In the genomic region with DNA sequence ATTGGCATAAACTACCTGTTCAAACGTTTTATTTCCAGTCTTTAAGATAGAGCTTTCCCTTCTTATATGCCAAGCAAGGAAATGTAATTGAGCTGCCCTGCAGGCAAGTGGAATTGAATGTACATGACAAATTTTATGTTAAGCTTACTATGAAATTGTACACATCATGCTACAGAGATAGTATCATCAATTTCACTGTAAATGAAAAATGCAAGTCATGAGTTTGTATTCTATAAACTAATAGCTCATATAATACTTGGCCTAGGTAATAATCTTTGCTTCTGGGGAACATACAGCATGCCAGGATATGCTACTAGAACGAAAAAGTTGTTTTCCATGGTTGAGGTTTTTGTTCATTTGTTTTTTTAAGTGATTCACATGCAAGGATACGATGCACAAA, we compare ENCODE assay signal across 23 cellular contexts. TPM values are rescaled to one million over a fixed set of nuclear protein-coding genes. Genes with fewer than 3 reads are reported as not detected.
DNase-seq lines count a peak whose midpoint lies in the region; ATAC-seq, FAIRE-seq and TF ChIP-seq lines count a peak whose summit lies in the region.
"Had no signal": no experiment of that assay in that cellular context is flagged by ENCODE, and none has a peak within 500 bp of the region (broad histone marks: within the 10 kb centered on the region; RNA-seq: fewer than 3 reads in every experiment).

No MANE protein-coding gene starts in this region.

- H3K27ac ChIP-seq in HepG2 (ENCODE audit: extremely low read length, insufficient read depth, low read length) (no peak overlapping the region), right lobe of liver (no peak overlapping the region), IMR-90 (ENCODE audit: insufficient read depth, low read length) (no peak overlapping the region), SK-N-MC (peak overlapping the region; percentile 71; the same call in 1 of the 2 replicates)
- H3K27ac ChIP-seq: 22Rv1, BLaER1, C4-2B had no signal

- in situ Hi-C loops in HepG2 (cut with HindIII; ENCODE audit: extremely low pct_ligation_motif_present, low pct_unique_long_range_greater_than_20kb), result no loop called here
- in situ Hi-C loops in IMR-90 (cut with MboI; ENCODE audit: low sequenced_read_pairs), result no loop called here

- 90% methylated on average over 3 of the region's 3 CpGs for WGBS in HepG2 (ENCODE audit: low lambda C conversion rate)
- 72% methylated on average over 3 of the region's 3 CpGs for WGBS in right lobe of liver (ENCODE audit: insufficient coverage, low coverage, low lambda C conversion rate, missing lambda C conversion rate)
- WGBS in IMR-90 (ENCODE audit: extremely low coverage in 2 of 2, insufficient read length in 1 of 2), 2 experiments, result 100% methylated on average over 1 of the region's 3 CpGs; no CpG with 5 or more reads in 1 of the 2 experiments

- no TSS peak for BruUV-seq in HepG2 (replicated peaks; lab: Mats Ljungman, UMichigan)
- no TSS peak for BruUV-seq in IMR-90 (replicated peaks; lab: Mats Ljungman, UMichigan)

- H4K5ac ChIP-seq in IMR-90 (ENCODE audit: low read depth, low read length), result no peak overlapping the region

- FAIRE-seq in HepG2 (lab: Jason Lieb, UNC), result no peak
- FAIRE-seq: G401.6, GM12891, GM19239 had no signal

- H3K4me1 ChIP-seq in HepG2 (ENCODE audit: insufficient read depth, low read length) (peaks cover 6% of the 10 kb centered on the region; the same call in 1 of the 2 replicates), right lobe of liver (no peaks in the 10 kb centered on the region), IMR-90 (ENCODE audit: control insufficient read depth, insufficient read depth, low read length) (no peaks in the 10 kb centered on the region)
- H3K4me1 ChIP-seq: BE2C, BLaER1 had no signal

- H2AK5ac ChIP-seq in IMR-90 (ENCODE audit: low read depth, low read length), result no peak overlapping the region

- H3K4ac ChIP-seq in IMR-90 (ENCODE audit: low read depth, low read length), result no peak overlapping the region

- no peak for TF ChIP-seq POLR2A in HepG2 (IDR thresholded peaks at IDR 0.05; ENCODE audit: insufficient read depth in 1 of 2, low read depth in 2 of 2, low read length in 2 of 2)
- no peak for TF ChIP-seq POLR2A in right lobe of liver (IDR thresholded peaks at IDR 0.05)
- TF ChIP-seq POLR2A in IMR-90 (IDR thresholded peaks at IDR 0.05; ENCODE audit: low read depth, low read length), result no peak
- TF ChIP-seq POLR2A in erythroblast (IDR thresholded peaks at IDR 0.05; ENCODE audit: low read length), result no peak

- H3K27me3 ChIP-seq in HepG2 (ENCODE audit: control insufficient read depth in 1 of 2, insufficient read depth in 2 of 2, low read length in 2 of 2) (no peaks in the 10 kb centered on the region), right lobe of liver (no peaks in the 10 kb centered on the region), IMR-90 (ENCODE audit: control insufficient read depth, insufficient read depth, low read length) (no peaks in the 10 kb centered on the region)
- H3K27me3 ChIP-seq: BE2C, BLaER1 had no signal

- H3K9me3 ChIP-seq in HepG2 (ENCODE audit: low read length), result no peaks in the 10 kb centered on the region
- H3K9me3 ChIP-seq in right lobe of liver, result no peaks in the 10 kb centered on the region
- H3K9me3 ChIP-seq in IMR-90 (ENCODE audit: control insufficient read depth, insufficient read depth, low read length), result no peaks in the 10 kb centered on the region
- no peaks in the 10 kb centered on the region for H3K9me3 ChIP-seq in SK-N-MC (ENCODE audit: low read depth, low read length)
- H3K9me3 ChIP-seq: BE2C, BLaER1 had no signal

- no peak overlapping the region for H3K9ac ChIP-seq in HepG2 (ENCODE audit: insufficient read depth, low read depth, low read length)
- no peak overlapping the region for H3K9ac ChIP-seq in IMR-90 (ENCODE audit: low read depth, low read length)
- H3K9ac ChIP-seq in SK-N-MC (ENCODE audit: insufficient read length), result no peak overlapping the region
- H3K9ac ChIP-seq: BLaER1 had no signal

- no peak overlapping the region for H3K18ac ChIP-seq in IMR-90 (ENCODE audit: low read depth, low read length)

- no peak overlapping the region for H2AK9ac ChIP-seq in IMR-90 (replicated peaks; ENCODE audit: low read depth, low read length, poor library complexity)

- H3K9me1 ChIP-seq in IMR-90 (ENCODE audit: insufficient read depth, low read length), result no peaks in the 10 kb centered on the region

- H2AFZ ChIP-seq in HepG2 (ENCODE audit: low read length) (no peak overlapping the region), IMR-90 (replicated peaks; ENCODE audit: low read length, poor library complexity) (no peak overlapping the region)

- TF ChIP-seq EP300 in HepG2 (IDR thresholded peaks at IDR 0.05; ENCODE audit: low read depth in 2 of 2, low read length in 2 of 2), result no peak
- no peak for TF ChIP-seq EP300 in HepG2 (CRISPR knock-in tag; IDR thresholded peaks at IDR 0.05; ENCODE audit: borderline replicate concordance)

- H3K4me2 ChIP-seq in HepG2 (ENCODE audit: low read depth, low read length), result no peak overlapping the region
- H3K4me2 ChIP-seq in IMR-90 (ENCODE audit: low read depth, low read length), result no peak overlapping the region

- H4K91ac ChIP-seq in IMR-90 (ENCODE audit: insufficient read depth, low read depth, low read length), result no peak overlapping the region

- dilution Hi-C loops in IMR-90 (cut with HindIII; ENCODE audit: low sequenced_read_pairs, unreplicated experiment), result no loop called here

- H3K79me2 ChIP-seq in HepG2 (ENCODE audit: insufficient read depth, low read length), result peaks cover 44% of the 10 kb centered on the region

- TF ChIP-seq RAD21 in HepG2 (CRISPR knock-in tag; IDR thresholded peaks at IDR 0.05) (no peak), IMR-90 (IDR thresholded peaks at IDR 0.05; ENCODE audit: low read length) (no peak)

- no peak overlapping the region for H4K8ac ChIP-seq in IMR-90 (ENCODE audit: low read depth in 2 of 2, low read length in 2 of 2)

- no peaks in the 10 kb centered on the region for H3K79me1 ChIP-seq in IMR-90 (ENCODE audit: low read depth in 1 of 2, low read length in 2 of 2)

- H3K23ac ChIP-seq in IMR-90 (ENCODE audit: low read depth, low read length), result no peak overlapping the region

- DNase-seq in HepG2 (ENCODE audit: low spot score) (no peak), right lobe of liver (no peak), IMR-90 (no peak), SK-N-MC (ENCODE audit: low read depth, low spot score) (no peak), erythroblast (lab: John Stamatoyannopoulos, UW) (peak; percentile 12 to 13), OCI-M1 (lab: John Stamatoyannopoulos, UW) (no peak)
- DNase-seq: ACHN; BE2C; CD4-positive, alpha-beta T cell; CD8-positive, alpha-beta T cell; COR-L47; DMS 273 treated with DMSO at 0.1 percent for 48 hours; DMS79 treated with DMSO at 0.1 percent for 48 hours; GF-D8 had no signal

- H3K36me3 ChIP-seq in HepG2 (replicated peaks in 1 of 2; ENCODE audit: control insufficient read depth in 1 of 2, insufficient read depth in 2 of 2, low read length in 2 of 2), result peaks cover 7 to 17% of the 10 kb centered on the region in 2 experiments; a peak in 4 of 5 replicates
- no peaks in the 10 kb centered on the region for H3K36me3 ChIP-seq in right lobe of liver
- no peaks in the 10 kb centered on the region for H3K36me3 ChIP-seq in IMR-90 (ENCODE audit: control insufficient read depth, insufficient read depth, low read length)
- no peaks in the 10 kb centered on the region for H3K36me3 ChIP-seq in SK-N-MC (ENCODE audit: insufficient read depth, low read length)
- H3K36me3 ChIP-seq: BLaER1 had no signal

- intact Hi-C loops in HepG2 (cut with micrococcal nuclease; ENCODE audit: unreplicated experiment), result no loop called here
- intact Hi-C loops in right lobe of liver (cut with DNase I), result no loop called here
- intact Hi-C loops in IMR-90 (cut with micrococcal nuclease), result no loop called here

- no peak overlapping the region for H2BK15ac ChIP-seq in IMR-90 (ENCODE audit: low read depth, low read length)

- H3K4me3 ChIP-seq in HepG2 (replicated peaks in 1 of 3; ENCODE audit: insufficient read depth in 1 of 3, low read depth in 2 of 3, low read length in 3 of 3) (no peak overlapping the region), right lobe of liver (no peak overlapping the region), IMR-90 (ENCODE audit: insufficient read depth, low read depth, low read length) (no peak overlapping the region), SK-N-MC (no peak overlapping the region)
- H3K4me3 ChIP-seq: BLaER1 had no signal

- no peak overlapping the region for H2BK5ac ChIP-seq in IMR-90 (ENCODE audit: low read depth, low read length, poor library complexity, severe bottlenecking)

- no peak overlapping the region for H3K14ac ChIP-seq in IMR-90 (replicated peaks; ENCODE audit: low read depth, low read length)

- H2BK20ac ChIP-seq in IMR-90 (ENCODE audit: low read depth, low read length), result no peak overlapping the region

- POLR2A ChIA-PET in HepG2 (lab: Yijun Ruan, JAX), result no interaction called here
- POLR2A ChIA-PET in IMR-90 (lab: Charles Lee; ENCODE audit: unreplicated experiment), result interaction anchor here (0.5 kb wide), 1 partner anchor 678 kb away, joined by 5 read pairs; no protein-coding TSS in a partner anchor

- CTCF ChIA-PET in HepG2 (lab: Yijun Ruan, JAX; ENCODE audit: low intra/inter-chr PET ratio, low total read pairs) (no interaction called here), IMR-90 (lab: Yijun Ruan, JAX) (interaction anchor here (1.1 kb wide), 1 partner anchor 11 kb away, joined by 3 read pairs; no protein-coding TSS in a partner anchor)

- no peak overlapping the region for H2BK120ac ChIP-seq in IMR-90 (ENCODE audit: low read depth, low read length)

- TF ChIP-seq CTCF in HepG2 (CRISPR knock-in tag; IDR thresholded peaks at IDR 0.05) (no peak), right lobe of liver (IDR thresholded peaks at IDR 0.05) (no peak), IMR-90 (conservative IDR thresholded peaks at IDR 0.05; ENCODE audit: low read depth, low read length) (no peak)

- H3K56ac ChIP-seq in IMR-90 (ENCODE audit: extremely low read depth, insufficient read depth, low read length), result no peak overlapping the region

- H4K20me1 ChIP-seq in HepG2 (ENCODE audit: insufficient read depth, low read length) (peaks cover 2% of the 10 kb centered on the region; the same call in 1 of the 2 replicates), IMR-90 (ENCODE audit: insufficient read depth, low read length) (no peaks in the 10 kb centered on the region)
- H4K20me1 ChIP-seq: BLaER1 had no signal

- ATAC-seq in HepG2 (no peak), right lobe of liver (no peak), IMR-90 (ENCODE audit: low read depth) (no peak), HG03457 (IDR thresholded peaks at IDR 0.05; ENCODE audit: unreplicated experiment) (no peak), GM19397 (IDR thresholded peaks at IDR 0.05; ENCODE audit: unreplicated experiment) (no peak)
- ATAC-seq: CD8-positive, alpha-beta T cell had no signal

RNA-seq across cellular contexts. Expression of a gene that starts 14.7 kb away (rescaled TPM):
- total RNA-seq in HepG2 (2016; rRNA removed; fragmentation: Illumina TruSeq; extraction: Trizol) (5.0 and 6.9 TPM in 2 replicates), right lobe of liver (1 to 10 TPM; 1.3 to 3.5 (median 1.6) TPM), IMR-90 (2012; rRNA removed) (0.72 and 1.1 TPM in 2 replicates)
- 16.8 and 17.1 TPM in 2 replicates for total RNA-seq in HepG2 (2016; cell fraction: cytosol; rRNA removed; fragmentation: Illumina TruSeq; extraction: Trizol; ENCODE audit: low read depth)
- total RNA-seq in HepG2 (2016; cell fraction: insoluble cytoplasmic fraction; rRNA removed; fragmentation: Illumina TruSeq; extraction: Trizol), result 4.6 and 7.3 TPM in 2 replicates
- 9.6 and 9.9 TPM in 2 replicates for total RNA-seq in HepG2 (2016; cell fraction: membrane; rRNA removed; fragmentation: Illumina TruSeq; extraction: Trizol)
- total RNA-seq in HepG2 (2016; cell fraction: nucleus; rRNA removed; fragmentation: Illumina TruSeq; extraction: Trizol), result 20.2 and 20.8 TPM in 2 replicates
- polyA plus RNA-seq in HepG2 (2011; rRNA removed) (1.2 and 1.5 TPM in 2 replicates), IMR-90 (2012; rRNA removed) (0.60 and 0.99 TPM in 2 replicates)
- polyA plus RNA-seq in HepG2 (2011; cell fraction: cytosol; rRNA removed), result 0.68 and 0.69 TPM in 2 replicates
- 2.6 and 4.7 TPM in 2 replicates for polyA plus RNA-seq in HepG2 (2011; cell fraction: nucleus; rRNA removed)
- polyA plus RNA-seq in HepG2 (2012), result 7.5 and 8.9 TPM in 2 replicates
- polyA plus RNA-seq in HepG2 (2016; cell fraction: cytosol; fragmentation: Illumina TruSeq; extraction: Trizol; ENCODE audit: low read depth), result 3.7 and 4.0 TPM in 2 replicates
- 7.3 and 10.4 TPM in 2 replicates for polyA plus RNA-seq in HepG2 (2016; cell fraction: insoluble cytoplasmic fraction; fragmentation: Illumina TruSeq; extraction: Trizol; ENCODE audit: low read depth)
- polyA plus RNA-seq in HepG2 (2016; cell fraction: membrane; fragmentation: Illumina TruSeq; extraction: Trizol; ENCODE audit: low read depth), result 7.3 and 8.1 TPM in 2 replicates
- 11.6 and 12.0 TPM in 2 replicates for polyA plus RNA-seq in HepG2 (2016; cell fraction: nucleus; fragmentation: Illumina TruSeq; extraction: Trizol; ENCODE audit: insufficient read depth, low read depth)
- polyA minus RNA-seq in HepG2 (2011; rRNA and poly(A)+ RNA removed; ENCODE audit: low replicate concordance), result 0.12 and 2.0 TPM in 2 replicates
- 2.5 and 3.5 TPM in 2 replicates for polyA minus RNA-seq in HepG2 (2011; cell fraction: cytosol; rRNA and poly(A)+ RNA removed)
- polyA minus RNA-seq in HepG2 (2011; cell fraction: nucleus; rRNA and poly(A)+ RNA removed), result 17.2 and 22.7 TPM in 2 replicates
- 0.15 and 1.0 TPM in 2 replicates for polyA plus RNA-seq in IMR-90 (2012; cell fraction: cytosol; rRNA removed)
- polyA plus RNA-seq in IMR-90 (2012; cell fraction: nucleus; rRNA removed; ENCODE audit: low replicate concordance), result 1.8 and 2.6 TPM in 2 replicates
- total RNA-seq: A172 had no signal

RNA-seq across cellular contexts. Expression of a gene that starts 45.3 kb away (rescaled TPM):
- total RNA-seq in HepG2 (2016; rRNA removed; fragmentation: Illumina TruSeq; extraction: Trizol) (17.0 and 23.7 TPM in 2 replicates), right lobe of liver (10 to 100 TPM; 17.0 to 25.1 (median 19.0) TPM), IMR-90 (2012; rRNA removed) (8.6 and 8.9 TPM in 2 replicates)
- total RNA-seq in HepG2 (2016; cell fraction: cytosol; rRNA removed; fragmentation: Illumina TruSeq; extraction: Trizol; ENCODE audit: low read depth), result 2.9 and 3.2 TPM in 2 replicates
- 18.3 and 23.8 TPM in 2 replicates for total RNA-seq in HepG2 (2016; cell fraction: insoluble cytoplasmic fraction; rRNA removed; fragmentation: Illumina TruSeq; extraction: Trizol)
- 9.3 and 9.5 TPM in 2 replicates for total RNA-seq in HepG2 (2016; cell fraction: membrane; rRNA removed; fragmentation: Illumina TruSeq; extraction: Trizol)
- total RNA-seq in HepG2 (2016; cell fraction: nucleus; rRNA removed; fragmentation: Illumina TruSeq; extraction: Trizol), result 14.1 and 15.4 TPM in 2 replicates
- polyA plus RNA-seq in HepG2 (2011; rRNA removed) (12.5 and 16.2 TPM in 2 replicates), IMR-90 (2012; rRNA removed) (9.2 and 10.1 TPM in 2 replicates)
- polyA plus RNA-seq in HepG2 (2011; cell fraction: cytosol; rRNA removed), result 9.6 and 11.7 TPM in 2 replicates
- polyA plus RNA-seq in HepG2 (2011; cell fraction: nucleus; rRNA removed), result 7.2 and 7.4 TPM in 2 replicates
- polyA plus RNA-seq in HepG2 (2012), result 9.1 and 10.3 TPM in 2 replicates
- 2.9 TPM in 2 replicates for polyA plus RNA-seq in HepG2 (2016; cell fraction: cytosol; fragmentation: Illumina TruSeq; extraction: Trizol; ENCODE audit: low read depth)
- 23.7 and 26.1 TPM in 2 replicates for polyA plus RNA-seq in HepG2 (2016; cell fraction: insoluble cytoplasmic fraction; fragmentation: Illumina TruSeq; extraction: Trizol; ENCODE audit: low read depth)
- 5.0 and 6.5 TPM in 2 replicates for polyA plus RNA-seq in HepG2 (2016; cell fraction: membrane; fragmentation: Illumina TruSeq; extraction: Trizol; ENCODE audit: low read depth)
- polyA plus RNA-seq in HepG2 (2016; cell fraction: nucleus; fragmentation: Illumina TruSeq; extraction: Trizol; ENCODE audit: insufficient read depth, low read depth), result 9.4 and 12.7 TPM in 2 replicates
- polyA minus RNA-seq in HepG2 (2011; rRNA and poly(A)+ RNA removed; ENCODE audit: low replicate concordance), result 31.3 and 38.1 TPM in 2 replicates
- polyA minus RNA-seq in HepG2 (2011; cell fraction: cytosol; rRNA and poly(A)+ RNA removed), result 11.1 and 12.6 TPM in 2 replicates
- 31.7 and 32.4 TPM in 2 replicates for polyA minus RNA-seq in HepG2 (2011; cell fraction: nucleus; rRNA and poly(A)+ RNA removed)
- polyA plus RNA-seq in IMR-90 (2012; cell fraction: cytosol; rRNA removed), result 6.2 and 8.7 TPM in 2 replicates
- 4.5 and 4.9 TPM in 2 replicates for polyA plus RNA-seq in IMR-90 (2012; cell fraction: nucleus; rRNA removed; ENCODE audit: low replicate concordance)

Comparison
In these comparisons a context has a peak if more than half of its experiments do, and no peak if none do; other contexts are left out.
1. DNase-seq: peak in erythroblast (2 of 2); none in HepG2 (single experiment), right lobe of liver (0 of 3), IMR-90 (single experiment), SK-N-MC (single experiment) and OCI-M1 (single experiment).